In genomic region chr11:62457474-62457873, GRCh38 we compare ENCODE assay signal across 30 cellular contexts. TPM values are rescaled to one million over a fixed set of nuclear protein-coding genes. Genes with fewer than 3 reads are reported as not detected.
"Had no signal": no experiment of that assay in that cellular context is flagged by ENCODE, and none has a peak within 500 bp of the region (broad histone marks: within the 10 kb centered on the region; RNA-seq: fewer than 3 reads in every experiment).

No MANE protein-coding gene starts in this region.

- FAIRE-seq: endothelial cell of umbilical vein, TTC549 had no signal

- H3K79me2 ChIP-seq: parathyroid adenoma had no signal

- H3K9me3 ChIP-seq: colonic mucosa, lower lobe of right lung, psoas muscle, testis had no signal

- H3K4me2 ChIP-seq: neural progenitor cell had no signal

- ATAC-seq: effector memory CD8-positive, alpha-beta T cell; natural killer cell; psoas muscle had no signal

- H3K9ac ChIP-seq: neural progenitor cell, parathyroid adenoma had no signal

- H3K4me3 ChIP-seq: colonic mucosa, dorsolateral prefrontal cortex, lower lobe of right lung, neural progenitor cell, psoas muscle, spleen, testis had no signal

- H3K36me3 ChIP-seq: colonic mucosa, lower lobe of right lung, neural progenitor cell, spleen had no signal

- H3K27me3 ChIP-seq: colonic mucosa, neural progenitor cell, spleen, testis had no signal

- DNase-seq: activated CD4-positive, alpha-beta T cell treated with anti-CD3 and anti-CD28 coated beads for 4 hours; activated CD4-positive, alpha-beta T cell treated with anti-CD3 and anti-CD28 coated beads, Interleukin-2, amount 50 U/mL, for 4 hours; activated effector memory CD4-positive, alpha-beta T cell treated with Interleukin-2 at 50 U/mL for 16 hours; activated naive CD4-positive, alpha-beta T cell treated with Interleukin-2 at 50 U/mL for 16 hours; activated T-cell treated with anti-CD3 and anti-CD28 coated beads for 4 hours; anterior cingulate cortex; cerebellar nuclear complex; colonic mucosa; dorsolateral prefrontal cortex; effector memory CD8-positive, alpha-beta T cell; head of caudate nucleus; hypothalamus; lower lobe of right lung; mesenchymal stem cell; natural killer cell; occipital lobe; psoas muscle; spleen; stimulated activated naive CD4-positive, alpha-beta T cell treated with Interleukin-2 at 50 U/mL for 16 hours; testis had no signal

- H3K4me1 ChIP-seq: lower lobe of right lung, neural progenitor cell, parathyroid adenoma, psoas muscle had no signal

- H3K27ac ChIP-seq: dorsolateral prefrontal cortex, lower lobe of right lung, neural progenitor cell, parathyroid adenoma, psoas muscle, VCaP had no signal

- H2AFZ ChIP-seq: neural progenitor cell, parathyroid adenoma had no signal

RNA-seq across cellular contexts. Expression of gene SCGB1A1, which starts 38.6 kb away (rescaled TPM):
- total RNA-seq: endothelial cell of umbilical vein; fibroblast of lung; fibroblast of villous mesenchyme; kidney epithelial cell; natural killer cell; occipital lobe; psoas muscle; spleen; T-helper 1 cell treated with Interleukin-12 subunit alpha and Interleukin-12 subunit beta and Interleukin-4 antibody, amounts not matched to agents 30 ng/mL and 1 ng/mL, for 36 hours; testis had no signal
- polyA plus RNA-seq: endothelial cell of umbilical vein, fibroblast of lung, urinary bladder had no signal
